ENCODE assay signal across 27 cellular contexts in genomic region chr20:54708229-54708628, GRCh38.
"Had no signal": no experiment of that assay in that cellular context is flagged by ENCODE, and none has a peak within 500 bp of the region (broad histone marks: within the 10 kb centered on the region; RNA-seq: fewer than 3 reads in every experiment).

No MANE protein-coding gene starts in this region.

- H3K9me3 ChIP-seq: stomach, suprapubic skin, testis, thoracic aorta, thyroid gland, tibial artery, tibial nerve, transverse colon, upper lobe of left lung, upper lobe of right lung, uterus, vagina had no signal

- DNase-seq: stimulated activated CD4-positive, alpha-beta T cell treated with anti-CD3 and anti-CD28 coated beads, Interleukin-2, amount 100 ng/mL, for 48 hours; stimulated activated CD4-positive, alpha-beta T cell treated with anti-CD3 and anti-CD28 coated beads, Interleukin-4, amount 100 ng/mL, for 1 hour; stimulated activated CD4-positive, alpha-beta T cell treated with anti-CD3 and anti-CD28 coated beads, Interleukin-4, amount 100 ng/mL, for 24 hours; stimulated activated CD4-positive, alpha-beta T cell treated with anti-CD3 and anti-CD28 coated beads, Interleukin-4, amount 100 ng/mL, for 4 hours; stimulated activated CD8-positive, alpha-beta memory T cell treated with anti-CD3 and anti-CD28 coated beads, Interleukin-4, amount 100 ng/mL, for 48 hours; stimulated activated naive B cell treated with anti-CD40 and anti-IgM and Interleukin-4, amounts not matched to agents 10 μg/mL and 1 μg/mL and 100 μg/mL, for 72 hours; stimulated activated naive CD4-positive, alpha-beta T cell; stimulated activated naive CD4-positive, alpha-beta T cell treated with Interleukin-2 at 50 U/mL for 16 hours; stimulated activated naive CD8-positive, alpha-beta T cell treated with anti-CD3 and anti-CD28 coated beads, Interleukin-15, amount 100 ng/mL, for 72 hours; stimulated activated naive CD8-positive, alpha-beta T cell treated with anti-CD3 and anti-CD28 coated beads, Interleukin-15, Interleukin-2, amounts not matched to agents 100 U/mL and 50 U/mL, for 24 hours; stomach; substantia nigra; testis; thyroid gland; tibial artery; transverse colon; trophoblast cell; upper lobe of left lung; upper lobe of right lung; uterus had no signal

- H3K27ac ChIP-seq: stomach, suprapubic skin, testis, thoracic aorta, thyroid gland, tibial artery, tibial nerve, transverse colon, upper lobe of left lung, upper lobe of right lung, uterus, vagina had no signal

- H3K27me3 ChIP-seq: stomach, suprapubic skin, testis, thyroid gland, tibial artery, tibial nerve, transverse colon, upper lobe of left lung, upper lobe of right lung, uterus, vagina had no signal

- ATAC-seq: stimulated activated effector memory CD8-positive, alpha-beta T cell treated with anti-CD3 and anti-CD28 coated beads, Interleukin-12 subunit alpha, Interleukin-12 subunit beta, amount 100 ng/mL, for 72 hours; stimulated activated memory B cell treated with anti-CD40 and anti-IgM and Interleukin-4, amounts not matched to agents 10 μg/mL and 1 μg/mL and 100 μg/mL, for 72 hours; stimulated activated naive B cell treated with anti-CD40 and anti-IgM and Interleukin-4, amounts not matched to agents 10 μg/mL and 1 μg/mL and 100 μg/mL, for 72 hours; stimulated activated naive CD8-positive, alpha-beta T cell treated with anti-CD3 and anti-CD28 coated beads, Interleukin-15, amount 100 ng/mL, for 72 hours; stimulated activated naive CD8-positive, alpha-beta T cell treated with anti-CD3 and anti-CD28 coated beads, Interleukin-15, Interleukin-2, amounts not matched to agents 100 U/mL and 50 U/mL, for 24 hours; upper lobe of right lung had no signal

- H3K4me1 ChIP-seq: stomach, suprapubic skin, testis, thyroid gland, tibial artery, tibial nerve, transverse colon, upper lobe of left lung, upper lobe of right lung, uterus, vagina had no signal

- H3K36me3 ChIP-seq: stomach, suprapubic skin, thoracic aorta, thyroid gland, tibial artery, tibial nerve, transverse colon, upper lobe of left lung, upper lobe of right lung, uterus, vagina had no signal

- H3K4me3 ChIP-seq: stomach, suprapubic skin, testis, thoracic aorta, thyroid gland, tibial artery, tibial nerve, transverse colon, upper lobe of left lung, upper lobe of right lung, uterus, vagina had no signal

- FAIRE-seq: urothelium cell line had no signal
